2 cellular contexts compared by ENCODE assay signal in the genomic region with DNA sequence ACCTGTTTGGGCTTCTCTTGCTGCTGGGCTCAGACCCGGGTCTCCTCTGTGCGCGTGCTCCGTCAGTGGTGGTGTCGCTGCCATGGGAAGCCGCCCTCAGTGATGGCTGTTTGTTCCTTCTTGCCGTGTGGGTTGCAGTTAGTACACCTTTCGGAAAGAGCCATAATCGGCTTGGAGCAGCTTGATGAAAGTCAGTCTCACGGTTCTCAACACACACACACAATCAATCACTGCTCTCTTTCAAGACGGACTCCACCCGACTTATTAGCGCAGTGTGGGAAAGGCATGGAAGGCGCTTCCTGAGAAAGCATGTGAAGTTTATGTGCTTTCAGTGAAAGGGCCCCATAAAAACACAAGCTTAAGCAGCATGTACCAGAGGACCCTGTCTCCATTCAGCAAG.
TF ChIP-seq lines count a peak whose summit lies in the region.

No MANE protein-coding gene starts in this region.

TF ChIP-seq in GM23338, 12 proteins besides CTCF, POLR2A, EP300 and RAD21 (continued from another document):
- TF ChIP-seq STAT1 (IDR thresholded peaks at IDR 0.05; ENCODE audit: unreplicated experiment) (no peak), EZH2phosphoT487 (IDR thresholded peaks at IDR 0.05; ENCODE audit: unreplicated experiment) (no peak), JUNB (IDR thresholded peaks at IDR 0.05; ENCODE audit: unreplicated experiment) (no peak), REST (IDR thresholded peaks at IDR 0.05; ENCODE audit: unreplicated experiment) (no peak), ETS1 (IDR thresholded peaks at IDR 0.05) (no peak), ZNF114 (CRISPR knock-in tag; IDR thresholded peaks at IDR 0.05) (no peak), ZNF331 (CRISPR knock-in tag; IDR thresholded peaks at IDR 0.05; ENCODE audit: low read depth) (no peak), POLR2AphosphoS5 (IDR thresholded peaks at IDR 0.05; ENCODE audit: low read depth) (no peak)
- TF ChIP-seq, protein P1, sequence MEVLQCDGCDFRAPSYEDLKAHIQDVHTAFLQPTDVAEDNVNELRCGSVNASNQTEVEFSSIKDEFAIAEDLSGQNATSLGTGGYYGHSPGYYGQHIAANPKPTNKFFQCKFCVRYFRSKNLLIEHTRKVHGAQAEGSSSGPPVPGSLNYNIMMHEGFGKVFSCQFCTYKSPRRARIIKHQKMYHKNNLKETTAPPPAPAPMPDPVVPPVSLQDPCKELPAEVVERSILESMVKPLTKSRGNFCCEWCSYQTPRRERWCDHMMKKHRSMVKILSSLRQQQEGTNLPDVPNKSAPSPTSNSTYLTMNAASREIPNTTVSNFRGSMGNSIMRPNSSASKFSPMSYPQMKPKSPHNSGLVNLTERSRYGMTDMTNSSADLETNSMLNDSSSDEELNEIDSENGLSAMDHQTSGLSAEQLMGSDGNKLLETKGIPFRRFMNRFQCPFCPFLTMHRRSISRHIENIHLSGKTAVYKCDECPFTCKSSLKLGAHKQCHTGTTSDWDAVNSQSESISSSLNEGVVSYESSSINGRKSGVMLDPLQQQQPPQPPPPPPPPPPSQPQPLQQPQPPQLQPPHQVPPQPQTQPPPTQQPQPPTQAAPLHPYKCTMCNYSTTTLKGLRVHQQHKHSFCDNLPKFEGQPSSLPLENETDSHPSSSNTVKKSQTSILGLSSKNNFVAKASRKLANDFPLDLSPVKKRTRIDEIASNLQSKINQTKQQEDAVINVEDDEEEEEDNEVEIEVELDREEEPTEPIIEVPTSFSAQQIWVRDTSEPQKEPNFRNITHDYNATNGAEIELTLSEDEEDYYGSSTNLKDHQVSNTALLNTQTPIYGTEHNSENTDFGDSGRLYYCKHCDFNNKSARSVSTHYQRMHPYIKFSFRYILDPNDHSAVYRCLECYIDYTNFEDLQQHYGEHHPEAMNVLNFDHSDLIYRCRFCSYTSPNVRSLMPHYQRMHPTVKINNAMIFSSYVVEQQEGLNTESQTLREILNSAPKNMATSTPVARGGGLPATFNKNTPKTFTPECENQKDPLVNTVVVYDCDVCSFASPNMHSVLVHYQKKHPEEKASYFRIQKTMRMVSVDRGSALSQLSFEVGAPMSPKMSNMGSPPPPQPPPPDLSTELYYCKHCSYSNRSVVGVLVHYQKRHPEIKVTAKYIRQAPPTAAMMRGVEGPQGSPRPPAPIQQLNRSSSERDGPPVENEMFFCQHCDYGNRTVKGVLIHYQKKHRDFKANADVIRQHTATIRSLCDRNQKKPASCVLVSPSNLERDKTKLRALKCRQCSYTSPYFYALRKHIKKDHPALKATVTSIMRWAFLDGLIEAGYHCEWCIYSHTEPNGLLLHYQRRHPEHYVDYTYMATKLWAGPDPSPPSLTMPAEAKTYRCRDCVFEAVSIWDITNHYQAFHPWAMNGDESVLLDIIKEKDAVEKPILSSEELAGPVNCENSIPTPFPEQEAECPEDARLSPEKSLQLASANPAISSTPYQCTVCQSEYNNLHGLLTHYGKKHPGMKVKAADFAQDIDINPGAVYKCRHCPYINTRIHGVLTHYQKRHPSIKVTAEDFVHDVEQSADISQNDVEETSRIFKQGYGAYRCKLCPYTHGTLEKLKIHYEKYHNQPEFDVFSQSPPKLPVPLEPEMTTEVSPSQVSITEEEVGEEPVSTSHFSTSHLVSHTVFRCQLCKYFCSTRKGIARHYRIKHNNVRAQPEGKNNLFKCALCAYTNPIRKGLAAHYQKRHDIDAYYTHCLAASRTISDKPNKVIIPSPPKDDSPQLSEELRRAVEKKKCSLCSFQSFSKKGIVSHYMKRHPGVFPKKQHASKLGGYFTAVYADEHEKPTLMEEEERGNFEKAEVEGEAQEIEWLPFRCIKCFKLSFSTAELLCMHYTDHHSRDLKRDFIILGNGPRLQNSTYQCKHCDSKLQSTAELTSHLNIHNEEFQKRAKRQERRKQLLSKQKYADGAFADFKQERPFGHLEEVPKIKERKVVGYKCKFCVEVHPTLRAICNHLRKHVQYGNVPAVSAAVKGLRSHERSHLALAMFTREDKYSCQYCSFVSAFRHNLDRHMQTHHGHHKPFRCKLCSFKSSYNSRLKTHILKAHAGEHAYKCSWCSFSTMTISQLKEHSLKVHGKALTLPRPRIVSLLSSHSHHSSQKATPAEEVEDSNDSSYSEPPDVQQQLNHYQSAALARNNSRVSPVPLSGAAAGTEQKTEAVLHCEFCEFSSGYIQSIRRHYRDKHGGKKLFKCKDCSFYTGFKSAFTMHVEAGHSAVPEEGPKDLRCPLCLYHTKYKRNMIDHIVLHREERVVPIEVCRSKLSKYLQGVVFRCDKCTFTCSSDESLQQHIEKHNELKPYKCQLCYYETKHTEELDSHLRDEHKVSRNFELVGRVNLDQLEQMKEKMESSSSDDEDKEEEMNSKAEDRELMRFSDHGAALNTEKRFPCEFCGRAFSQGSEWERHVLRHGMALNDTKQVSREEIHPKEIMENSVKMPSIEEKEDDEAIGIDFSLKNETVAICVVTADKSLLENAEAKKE (CRISPR knock-in tag; IDR thresholded peaks at IDR 0.05): no peak
TF ChIP-seq in GM23338: peak in this region for 0.

TF ChIP-seq in H1, 55 proteins besides CTCF, POLR2A, EP300 and RAD21 (continued from another document):
- TF ChIP-seq CBX5 (IDR thresholded peaks at IDR 0.05; ENCODE audit: low read depth, low read length) (no peak), HDAC6 (IDR thresholded peaks at IDR 0.05; ENCODE audit: low read depth, low read length) (no peak)
TF ChIP-seq in H1: peak in this region for 0.
